1 cellular context compared by ENCODE assay signal in the genomic region with DNA sequence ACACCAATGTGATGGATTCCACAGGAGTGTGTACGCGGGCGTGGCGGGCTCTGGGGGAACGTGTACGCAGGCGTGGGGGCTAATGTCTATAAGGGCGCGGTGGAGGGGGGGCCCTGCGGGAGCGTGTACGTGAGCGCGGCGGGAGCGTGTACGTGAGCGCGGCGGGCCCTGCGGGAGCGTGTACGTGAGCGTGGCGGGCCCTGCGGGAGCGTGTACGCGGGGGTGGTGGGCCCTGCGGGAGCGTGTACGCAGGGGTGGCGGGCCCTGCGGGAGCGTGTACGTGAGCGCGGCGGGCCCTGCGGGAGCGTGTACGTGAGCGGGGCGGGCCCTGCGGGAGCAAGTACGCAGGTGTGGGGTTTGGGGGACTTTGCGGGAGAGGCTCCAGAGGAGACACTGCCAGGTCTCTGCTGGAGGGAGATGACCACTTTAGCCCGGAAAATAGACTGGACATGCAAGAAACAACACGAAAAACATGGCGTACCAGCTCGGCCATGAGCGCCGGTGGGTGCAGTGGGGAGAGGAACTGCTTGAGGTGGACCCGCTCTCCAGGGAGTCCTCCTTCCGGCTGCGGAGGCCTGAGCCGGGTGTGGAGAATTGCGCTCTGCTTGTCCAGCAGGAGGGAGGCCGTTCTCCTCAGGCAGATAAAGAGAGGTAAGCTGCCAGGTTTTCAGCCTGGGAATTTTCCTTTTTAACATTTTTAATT.
A peak's percentile ranks its signal among the peaks of the same experiment; 100 is the strongest.
TF ChIP-seq lines count a peak whose summit lies in the region.

No MANE protein-coding gene starts in this region.

TF ChIP-seq in K562, 482 proteins besides CTCF, POLR2A, EP300 and RAD21 (continued from another document and continues in another):
- no peak for TF ChIP-seq RNF219 (CRISPR knock-in tag; IDR thresholded peaks at IDR 0.05)
- no peak for TF ChIP-seq NR2C1 (IDR thresholded peaks at IDR 0.05)
- TF ChIP-seq NR2C1 (tag; IDR thresholded peaks at IDR 0.05), result no peak
- TF ChIP-seq KDM5B (IDR thresholded peaks at IDR 0.05; ENCODE audit: insufficient replicate concordance, low read depth, low read length), result peak; percentile 36
- no peak for TF ChIP-seq NCOR1 (IDR thresholded peaks at IDR 0.05)
- TF ChIP-seq CREM (IDR thresholded peaks at IDR 0.05; ENCODE audit: low read depth), result 0 out of 2 replicates have a peak, but pooled peaks have one; percentile 20
- TF ChIP-seq, protein P1, sequence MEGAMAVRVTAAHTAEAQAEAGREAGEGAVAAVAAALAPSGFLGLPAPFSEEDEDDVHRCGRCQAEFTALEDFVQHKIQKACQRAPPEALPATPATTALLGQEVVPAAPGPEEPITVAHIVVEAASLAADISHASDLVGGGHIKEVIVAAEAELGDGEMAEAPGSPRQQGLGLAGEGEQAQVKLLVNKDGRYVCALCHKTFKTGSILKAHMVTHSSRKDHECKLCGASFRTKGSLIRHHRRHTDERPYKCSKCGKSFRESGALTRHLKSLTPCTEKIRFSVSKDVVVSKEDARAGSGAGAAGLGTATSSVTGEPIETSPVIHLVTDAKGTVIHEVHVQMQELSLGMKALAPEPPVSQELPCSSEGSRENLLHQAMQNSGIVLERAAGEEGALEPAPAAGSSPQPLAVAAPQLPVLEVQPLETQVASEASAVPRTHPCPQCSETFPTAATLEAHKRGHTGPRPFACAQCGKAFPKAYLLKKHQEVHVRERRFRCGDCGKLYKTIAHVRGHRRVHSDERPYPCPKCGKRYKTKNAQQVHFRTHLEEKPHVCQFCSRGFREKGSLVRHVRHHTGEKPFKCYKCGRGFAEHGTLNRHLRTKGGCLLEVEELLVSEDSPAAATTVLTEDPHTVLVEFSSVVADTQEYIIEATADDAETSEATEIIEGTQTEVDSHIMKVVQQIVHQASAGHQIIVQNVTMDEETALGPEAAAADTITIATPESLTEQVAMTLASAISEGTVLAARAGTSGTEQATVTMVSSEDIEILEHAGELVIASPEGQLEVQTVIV (CRISPR knock-in tag; IDR thresholded peaks at IDR 0.05; ENCODE audit: borderline replicate concordance), result no peak
- no peak for TF ChIP-seq STAT5B (CRISPR knock-in tag; IDR thresholded peaks at IDR 0.05)
- TF ChIP-seq, protein P2, sequence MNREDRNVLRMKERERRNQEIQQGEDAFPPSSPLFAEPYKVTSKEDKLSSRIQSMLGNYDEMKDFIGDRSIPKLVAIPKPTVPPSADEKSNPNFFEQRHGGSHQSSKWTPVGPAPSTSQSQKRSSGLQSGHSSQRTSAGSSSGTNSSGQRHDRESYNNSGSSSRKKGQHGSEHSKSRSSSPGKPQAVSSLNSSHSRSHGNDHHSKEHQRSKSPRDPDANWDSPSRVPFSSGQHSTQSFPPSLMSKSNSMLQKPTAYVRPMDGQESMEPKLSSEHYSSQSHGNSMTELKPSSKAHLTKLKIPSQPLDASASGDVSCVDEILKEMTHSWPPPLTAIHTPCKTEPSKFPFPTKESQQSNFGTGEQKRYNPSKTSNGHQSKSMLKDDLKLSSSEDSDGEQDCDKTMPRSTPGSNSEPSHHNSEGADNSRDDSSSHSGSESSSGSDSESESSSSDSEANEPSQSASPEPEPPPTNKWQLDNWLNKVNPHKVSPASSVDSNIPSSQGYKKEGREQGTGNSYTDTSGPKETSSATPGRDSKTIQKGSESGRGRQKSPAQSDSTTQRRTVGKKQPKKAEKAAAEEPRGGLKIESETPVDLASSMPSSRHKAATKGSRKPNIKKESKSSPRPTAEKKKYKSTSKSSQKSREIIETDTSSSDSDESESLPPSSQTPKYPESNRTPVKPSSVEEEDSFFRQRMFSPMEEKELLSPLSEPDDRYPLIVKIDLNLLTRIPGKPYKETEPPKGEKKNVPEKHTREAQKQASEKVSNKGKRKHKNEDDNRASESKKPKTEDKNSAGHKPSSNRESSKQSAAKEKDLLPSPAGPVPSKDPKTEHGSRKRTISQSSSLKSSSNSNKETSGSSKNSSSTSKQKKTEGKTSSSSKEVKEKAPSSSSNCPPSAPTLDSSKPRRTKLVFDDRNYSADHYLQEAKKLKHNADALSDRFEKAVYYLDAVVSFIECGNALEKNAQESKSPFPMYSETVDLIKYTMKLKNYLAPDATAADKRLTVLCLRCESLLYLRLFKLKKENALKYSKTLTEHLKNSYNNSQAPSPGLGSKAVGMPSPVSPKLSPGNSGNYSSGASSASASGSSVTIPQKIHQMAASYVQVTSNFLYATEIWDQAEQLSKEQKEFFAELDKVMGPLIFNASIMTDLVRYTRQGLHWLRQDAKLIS (CRISPR knock-in tag; IDR thresholded peaks at IDR 0.05), result no peak
- TF ChIP-seq TEAD4 (IDR thresholded peaks at IDR 0.05; ENCODE audit: low read length), result no peak
- no peak for TF ChIP-seq TEAD4 (CRISPR knock-in tag; IDR thresholded peaks at IDR 0.05; ENCODE audit: borderline replicate concordance)
- no peak for TF ChIP-seq CBFB (CRISPR knock-in tag; IDR thresholded peaks at IDR 0.05)
- no peak for TF ChIP-seq FOXA3 (CRISPR knock-in tag; conservative IDR thresholded peaks at IDR 0.05 in 1 of 2, IDR thresholded peaks at IDR 0.05 in 1 of 2)
- no peak for TF ChIP-seq JUN (IDR thresholded peaks at IDR 0.05; ENCODE audit: borderline replicate concordance, low read depth, low read length)
- TF ChIP-seq JUN (CRISPR knock-in tag; IDR thresholded peaks at IDR 0.05; ENCODE audit: borderline replicate concordance), result no peak
- no peak for TF ChIP-seq ETS2 (tag; IDR thresholded peaks at IDR 0.05; ENCODE audit: borderline replicate concordance, poor library complexity, severe bottlenecking)
- TF ChIP-seq CXXC5 (CRISPR knock-in tag; IDR thresholded peaks at IDR 0.05), result peak; percentile 46
- no peak for TF ChIP-seq CREBBP (IDR thresholded peaks at IDR 0.05; ENCODE audit: low read depth, low read length)
- TF ChIP-seq MTA1 (IDR thresholded peaks at IDR 0.05; ENCODE audit: borderline replicate concordance), result no peak
- no peak for TF ChIP-seq MEF2A (IDR thresholded peaks at IDR 0.05; ENCODE audit: control insufficient read depth, low read depth, low read length)
- TF ChIP-seq MEF2D (tag; conservative IDR thresholded peaks at IDR 0.05; ENCODE audit: low read depth), result no peak
- TF ChIP-seq SRSF9 (IDR thresholded peaks at IDR 0.05; ENCODE audit: borderline replicate concordance, low read depth, low read length), result no peak
- TF ChIP-seq HMBOX1 (IDR thresholded peaks at IDR 0.05), result no peak
- TF ChIP-seq TAF9B (IDR thresholded peaks at IDR 0.05; ENCODE audit: partially characterized antibody), result no peak
- TF ChIP-seq, protein P3, sequence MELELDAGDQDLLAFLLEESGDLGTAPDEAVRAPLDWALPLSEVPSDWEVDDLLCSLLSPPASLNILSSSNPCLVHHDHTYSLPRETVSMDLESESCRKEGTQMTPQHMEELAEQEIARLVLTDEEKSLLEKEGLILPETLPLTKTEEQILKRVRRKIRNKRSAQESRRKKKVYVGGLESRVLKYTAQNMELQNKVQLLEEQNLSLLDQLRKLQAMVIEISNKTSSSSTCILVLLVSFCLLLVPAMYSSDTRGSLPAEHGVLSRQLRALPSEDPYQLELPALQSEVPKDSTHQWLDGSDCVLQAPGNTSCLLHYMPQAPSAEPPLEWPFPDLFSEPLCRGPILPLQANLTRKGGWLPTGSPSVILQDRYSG (tag; conservative IDR thresholded peaks at IDR 0.05; ENCODE audit: low read depth), result no peak
- no peak for TF ChIP-seq ZBTB33 (CRISPR knock-in tag; IDR thresholded peaks at IDR 0.05)
- no peak for TF ChIP-seq CCAR2 (IDR thresholded peaks at IDR 0.05; ENCODE audit: low read depth, low read length)
- peak; percentile 85 for TF ChIP-seq ZNF766 (CRISPR knock-in tag; conservative IDR thresholded peaks at IDR 0.05)
- TF ChIP-seq FOXM1 (IDR thresholded peaks at IDR 0.05; ENCODE audit: low read depth), result no peak
- TF ChIP-seq FOXM1 (CRISPR knock-in tag; IDR thresholded peaks at IDR 0.05; ENCODE audit: low read depth), result no peak
- TF ChIP-seq SMARCB1 (IDR thresholded peaks at IDR 0.05; ENCODE audit: insufficient read length, low read depth), result no peak
- no peak for TF ChIP-seq NFRKB (IDR thresholded peaks at IDR 0.05; ENCODE audit: low read depth)
- TF ChIP-seq ZNF444 (CRISPR knock-in tag; IDR thresholded peaks at IDR 0.05), result no peak
- TF ChIP-seq PML (IDR thresholded peaks at IDR 0.05; ENCODE audit: low read length), result no peak
- no peak for TF ChIP-seq NBN (IDR thresholded peaks at IDR 0.05; ENCODE audit: low read depth)
- TF ChIP-seq CTCFL (IDR thresholded peaks at IDR 0.05; ENCODE audit: borderline replicate concordance, insufficient read depth, low read depth, low read length, poor library complexity, severe bottlenecking), result no peak
- TF ChIP-seq HEY1 (CRISPR knock-in tag; IDR thresholded peaks at IDR 0.05; ENCODE audit: borderline replicate concordance), result no peak
- TF ChIP-seq SIN3A (IDR thresholded peaks at IDR 0.05; ENCODE audit: borderline replicate concordance in 2 of 2, control insufficient read depth in 1 of 2, low read depth in 2 of 2, low read length in 2 of 2), result no peak
- TF ChIP-seq ZBTB1 (CRISPR knock-in tag; IDR thresholded peaks at IDR 0.05; ENCODE audit: borderline replicate concordance, low read depth), result no peak
- peak; percentile 92 for TF ChIP-seq ZNF644 (tag; IDR thresholded peaks at IDR 0.05; ENCODE audit: low read depth)
- no peak for TF ChIP-seq ZNF592 (IDR thresholded peaks at IDR 0.05)
- no peak for TF ChIP-seq PCBP2 (IDR thresholded peaks at IDR 0.05; ENCODE audit: low read depth, low read length, poor library complexity, severe bottlenecking)
